25 cellular contexts compared by ENCODE assay signal in genomic region chr21:16502273-16502672, GRCh38.
"Had no signal": no experiment of that assay in that cellular context is flagged by ENCODE, and none has a peak within 500 bp of the region (broad histone marks: within the 10 kb centered on the region; RNA-seq: fewer than 3 reads in every experiment).

No MANE protein-coding gene starts in this region.

- H3K4me3 Mint-ChIP-seq: naive B cell; nephron; stimulated activated memory B cell treated with anti-CD40 and anti-IgM and Interleukin-4, amounts not matched to agents 10 μg/mL and 1 μg/mL and 100 μg/mL, for 72 hours; stimulated activated naive CD8-positive, alpha-beta T cell treated with anti-CD3 and anti-CD28 coated beads, Interleukin-15, Interleukin-2, amounts not matched to agents 100 ng/mL and 50 ng/mL, for 24 hours had no signal

- H3K36me3 Mint-ChIP-seq: naive B cell; stimulated activated memory B cell treated with anti-CD40 and anti-IgM and Interleukin-4, amounts not matched to agents 10 μg/mL and 1 μg/mL and 100 μg/mL, for 72 hours had no signal

- H3K4me1 ChIP-seq: foreskin keratinocyte, psoas muscle, spleen, upper lobe of right lung had no signal

- H3K27ac Mint-ChIP-seq: naive B cell; nephron; stimulated activated memory B cell treated with anti-CD40 and anti-IgM and Interleukin-4, amounts not matched to agents 10 μg/mL and 1 μg/mL and 100 μg/mL, for 72 hours; stimulated activated naive CD8-positive, alpha-beta T cell treated with anti-CD3 and anti-CD28 coated beads, Interleukin-15, Interleukin-2, amounts not matched to agents 100 ng/mL and 50 ng/mL, for 24 hours had no signal

- H3K4me3 ChIP-seq: esophagus squamous epithelium, hepatocyte, lung, psoas muscle, spleen, tibial nerve, upper lobe of right lung, vagina had no signal

- H3K27me3 ChIP-seq: esophagus squamous epithelium, foreskin keratinocyte, hepatocyte, neutrophil, spleen, tibial nerve, upper lobe of right lung, vagina had no signal

- H3K4me1 Mint-ChIP-seq: naive B cell; stimulated activated memory B cell treated with anti-CD40 and anti-IgM and Interleukin-4, amounts not matched to agents 10 μg/mL and 1 μg/mL and 100 μg/mL, for 72 hours had no signal

- H3K9me3 Mint-ChIP-seq: stimulated activated memory B cell treated with anti-CD40 and anti-IgM and Interleukin-4, amounts not matched to agents 10 μg/mL and 1 μg/mL and 100 μg/mL, for 72 hours had no signal

- H3K27ac ChIP-seq: esophagus squamous epithelium, foreskin keratinocyte, hepatocyte, neutrophil, psoas muscle, spleen, tibial nerve, upper lobe of right lung, vagina had no signal

- H3K79me2 ChIP-seq: hepatocyte had no signal

- H3K27me3 Mint-ChIP-seq: naive B cell; stimulated activated memory B cell treated with anti-CD40 and anti-IgM and Interleukin-4, amounts not matched to agents 10 μg/mL and 1 μg/mL and 100 μg/mL, for 72 hours; stimulated activated naive CD8-positive, alpha-beta T cell treated with anti-CD3 and anti-CD28 coated beads, Interleukin-15, Interleukin-2, amounts not matched to agents 100 ng/mL and 50 ng/mL, for 24 hours had no signal

- H3K4me2 ChIP-seq: hepatocyte had no signal

- H3K36me3 ChIP-seq: esophagus squamous epithelium, neutrophil, spleen, tibial nerve, upper lobe of right lung, vagina had no signal

- ATAC-seq: foreskin keratinocyte; left cardiac atrium; left ventricle myocardium superior; psoas muscle; sciatic nerve; stimulated activated memory B cell treated with anti-CD40 and anti-IgM and Interleukin-4, amounts not matched to agents 10 μg/mL and 1 μg/mL and 100 μg/mL, for 72 hours; upper lobe of right lung had no signal

- H2AFZ ChIP-seq: hepatocyte had no signal

- H3K9me3 ChIP-seq: esophagus squamous epithelium, neutrophil, psoas muscle, tibial nerve, upper lobe of right lung, vagina had no signal

- DNase-seq: dermis blood vessel endothelial cell; esophagus squamous epithelium; foreskin keratinocyte; head of caudate nucleus; kidney; left cardiac atrium; left ventricle myocardium superior; mesenchymal stem cell; naive B cell; psoas muscle; retina; spleen; stimulated activated CD4-positive, alpha-beta T cell treated with anti-CD3 and anti-CD28 coated beads, Interleukin-15, amount 100 ng/mL, for 24 hours; stimulated activated CD4-positive, alpha-beta T cell treated with anti-CD3 and anti-CD28 coated beads, Interleukin-1b, Interleukin-23, amount 100 ng/mL, for 48 hours; stimulated activated CD4-positive, alpha-beta T cell treated with anti-CD3 and anti-CD28 coated beads, Interleukin-4, amount 100 ng/mL, for 24 hours; upper lobe of right lung had no signal
